ENCODE assay signal across 24 cellular contexts in genomic region chr15:47477253-47477652, GRCh38.
A peak's percentile ranks its signal among the peaks of the same experiment; 100 is the strongest.
DNase-seq lines count a peak whose midpoint lies in the region; TF ChIP-seq lines count a peak whose summit lies in the region.
"Had no signal": no experiment of that assay in that cellular context is flagged by ENCODE, and none has a peak within 500 bp of the region (broad histone marks: within the 10 kb centered on the region; RNA-seq: fewer than 3 reads in every experiment).

No MANE protein-coding gene starts in this region.

- H3K4me3 ChIP-seq in MG63 (no peak overlapping the region), retinal pigment epithelial cell (ENCODE audit: low read length) (no peak overlapping the region), right atrium auricular region (no peak overlapping the region)
- H3K4me3 ChIP-seq: body of pancreas, GM12878, heart left ventricle, stomach had no signal

- TF ChIP-seq CTCF in retinal pigment epithelial cell (conservative IDR thresholded peaks at IDR 0.05; ENCODE audit: low read depth, low read length) (no peak), right atrium auricular region (IDR thresholded peaks at IDR 0.05) (no peak)

- H3K36me3 ChIP-seq in MG63 = no peaks in the 10 kb centered on the region
- no peaks in the 10 kb centered on the region for H3K36me3 ChIP-seq in right atrium auricular region
- H3K36me3 ChIP-seq: BE2C, heart left ventricle, stomach, WERI-Rb-1 had no signal

- H3K27me3 ChIP-seq in MG63 (no peaks in the 10 kb centered on the region), right atrium auricular region (no peaks in the 10 kb centered on the region)
- H3K27me3 ChIP-seq: BE2C, body of pancreas, heart left ventricle, stomach had no signal

- H3K9me3 ChIP-seq in MG63 (no peaks in the 10 kb centered on the region; the same call in 1 of the 2 replicates), right atrium auricular region (no peaks in the 10 kb centered on the region)
- H3K9me3 ChIP-seq: BE2C, body of pancreas had no signal

- no peak overlapping the region for H3K27ac ChIP-seq in right atrium auricular region
- H3K27ac ChIP-seq: body of pancreas, heart left ventricle, stomach, WERI-Rb-1 had no signal

- H3K4me1 ChIP-seq in right atrium auricular region = peaks cover 0 to 16% of the 10 kb centered on the region in 2 donors
- H3K4me1 ChIP-seq: BE2C had no signal

- DNase-seq in NCI-H2107 treated with DMSO at 0.1 percent for 48 hours (lab: John Stamatoyannopoulos, UW; ENCODE audit: unreplicated experiment) = peak; percentile 8
- no peak for DNase-seq in NCI-H2107 (lab: John Stamatoyannopoulos, UW)
- peak; percentile 71 for DNase-seq in MG63
- peak; percentile 24 for DNase-seq in NCI-H524 treated with DMSO at 0.1 percent for 48 hours (lab: John Stamatoyannopoulos, UW)
- DNase-seq in retinal pigment epithelial cell (ENCODE audit: low read depth) = peak; percentile 58
- DNase-seq in cerebellar cortex (ENCODE audit: low spot score) = no peak
- DNase-seq in cerebellar nuclear complex (lab: John Stamatoyannopoulos, UW) = no peak
- DNase-seq in right atrium auricular region (ENCODE audit: low spot score) = no peak
- DNase-seq: activated CD4-positive, alpha-beta T cell treated with anti-CD3 and anti-CD28 coated beads, Interleukin-2, amount 10 ng/mL, durations not matched to agents 24 days and 14 days; activated naive CD4-positive, alpha-beta T cell; activated T-cell treated with anti-CD3 and anti-CD28 coated beads, Interleukin-2, amount 50 U/mL, for 48 hours; BE2C; body of pancreas; DND-41; H9; heart left ventricle; NCI-H510A; posterior cingulate gyrus; stimulated activated CD8-positive, alpha-beta memory T cell treated with anti-CD3 and anti-CD28 coated beads, Interleukin-4, amount 100 ng/mL, for 48 hours; stomach; T-helper 9 cell; trophoblast cell; WERI-Rb-1 had no signal

Comparison
In these comparisons a context has a peak if more than half of its experiments do, and no peak if none do; other contexts are left out.
1. DNase-seq: peak in NCI-H2107 treated with DMSO at 0.1 percent for 48 hours (single experiment), MG63 (single experiment), NCI-H524 treated with DMSO at 0.1 percent for 48 hours (single experiment) and retinal pigment epithelial cell (single experiment); none in NCI-H2107 (single experiment), cerebellar cortex (single experiment), cerebellar nuclear complex (0 of 2) and right atrium auricular region (single experiment).